Comparison of ENCODE assay signal across 1 cellular context in genomic region chr20:1338096-1338495, GRCh38.
TF ChIP-seq lines count a peak whose summit lies in the region.

No MANE protein-coding gene starts in this region.

TF ChIP-seq in HepG2, 621 proteins besides CTCF, POLR2A, EP300 and RAD21:
- TF ChIP-seq ZFP62 (CRISPR knock-in tag; IDR thresholded peaks at IDR 0.05) (no peak), KDM2A (CRISPR knock-in tag; IDR thresholded peaks at IDR 0.05; ENCODE audit: borderline replicate concordance, low read depth) (peak; percentile 4; the same call in 1 of the 2 replicates)
